8 cellular contexts compared by ENCODE assay signal in the genomic region with DNA sequence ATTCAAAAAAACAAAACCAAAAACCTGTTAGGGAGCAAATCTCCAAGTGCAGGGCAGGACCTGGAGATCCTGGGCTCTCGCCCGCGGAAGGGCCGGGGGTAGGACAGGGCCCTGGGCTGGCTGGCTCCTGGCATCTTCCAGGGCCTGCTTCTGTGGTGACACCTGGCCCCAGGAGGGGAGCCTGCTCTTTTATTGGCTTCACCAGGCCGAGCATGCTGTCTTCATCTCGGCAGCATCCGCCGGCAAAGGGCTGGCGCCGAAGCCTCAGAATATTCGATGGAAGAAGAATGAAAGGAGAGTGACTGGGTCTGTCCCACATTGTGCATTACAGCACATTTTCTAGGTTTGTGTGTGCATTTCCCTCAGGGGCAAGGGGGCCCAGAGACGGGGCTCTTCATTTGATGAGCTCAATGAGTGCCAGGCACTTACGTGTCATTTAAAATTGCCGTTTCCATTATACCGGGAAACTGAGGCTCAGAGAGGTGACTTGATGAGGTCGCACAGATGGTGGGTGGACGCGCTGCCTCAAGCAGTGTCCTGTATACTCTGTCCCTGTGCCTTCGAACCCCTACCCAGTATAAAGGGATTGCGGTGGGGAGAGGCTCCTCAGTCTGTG.
DNase-seq lines count a peak whose midpoint lies in the region; ATAC-seq and TF ChIP-seq lines count a peak whose summit lies in the region.

No MANE protein-coding gene starts in this region.

- peak overlapping the region; percentile 97 for H3K4me2 ChIP-seq in PC-3 (ENCODE audit: low read length)

- no peaks in the 10 kb centered on the region for H3K36me3 Mint-ChIP-seq in effector memory CD8-positive, alpha-beta T cell (ENCODE audit: insufficient read depth)
- no peaks in the 10 kb centered on the region for H3K36me3 Mint-ChIP-seq in naive thymus-derived CD8-positive, alpha-beta T cell

- H3K27me3 ChIP-seq in PC-3 (ENCODE audit: low read length), result no peaks in the 10 kb centered on the region

- H3K9ac ChIP-seq in PC-3 (ENCODE audit: low read length), result peak overlapping the region; percentile 94

- H3K9me3 Mint-ChIP-seq in effector memory CD8-positive, alpha-beta T cell, result no peaks in the 10 kb centered on the region
- no peaks in the 10 kb centered on the region for H3K9me3 Mint-ChIP-seq in naive thymus-derived CD8-positive, alpha-beta T cell

- CTCF ChIA-PET in PC-3 (lab: Charles Lee), result interaction anchor here (1.7 kb wide), 1 partner anchor 99 kb away, joined by 5 read pairs; no protein-coding TSS in a partner anchor

- H3F3A ChIP-seq in PC-3 (ENCODE audit: low read length, unreplicated experiment), result no peaks in the 10 kb centered on the region

- DNase-seq in PC-3 (no peak), mesenteric fat pad (ENCODE audit: low spot score) (no peak), CD1c-positive myeloid dendritic cell (ENCODE audit: extremely low spot score) (no peak), SW 1271 (lab: John Stamatoyannopoulos, UW) (no peak)
- DNase-seq in effector memory CD8-positive, alpha-beta T cell, result no peak
- DNase-seq in naive thymus-derived CD8-positive, alpha-beta T cell, result peak in 2 of 10 donors; percentile 2 to 8

- H3K27ac ChIP-seq in PC-3 (ENCODE audit: low read length), result peak overlapping the region; percentile 84

- intact Hi-C loops in PC-3 (cut with micrococcal nuclease), result loop anchor here (5.0 kb wide), 1 partner anchor 69 kb away; a partner anchor contains a TSS

- POLR2A ChIA-PET in PC-3 (lab: Charles Lee; ENCODE audit: unreplicated experiment), result interaction anchor here (0.6 to 2.3 kb wide), 4 partner anchors 20 to 165 kb away, joined by 4 to 34 read pairs (median 8); a partner anchor contains a TSS
- POLR2A ChIA-PET in naive thymus-derived CD8-positive, alpha-beta T cell (lab: Charles Lee), result interaction anchor here (0.6 to 3.2 kb wide), 5 partner anchors 10 to 1345 kb away, joined by 5 to 54 read pairs (median 13); a partner anchor contains a TSS

- no peak for TF ChIP-seq CTCF in PC-3 (conservative IDR thresholded peaks at IDR 0.05; ENCODE audit: low read depth, low read length)

- H3K9me2 ChIP-seq in PC-3 (replicated peaks; ENCODE audit: low read length), result no peaks in the 10 kb centered on the region

- H3K36me3 ChIP-seq in PC-3 (ENCODE audit: low read depth, low read length), result no peaks in the 10 kb centered on the region

- TSS peak; percentile 86 for BruUV-seq in PC-3 (replicated peaks; lab: Mats Ljungman, UMichigan)

- H3K9me3 ChIP-seq in PC-3 (ENCODE audit: low read length), result no peaks in the 10 kb centered on the region

- H3K27me3 Mint-ChIP-seq in effector memory CD8-positive, alpha-beta T cell, result no peaks in the 10 kb centered on the region
- H3K27me3 Mint-ChIP-seq in naive thymus-derived CD8-positive, alpha-beta T cell, result no peaks in the 10 kb centered on the region

- H3K4me3 ChIP-seq in GM08714 (ENCODE audit: low read length) (peak overlapping the region; percentile 50), PC-3 (ENCODE audit: low read length) (peak overlapping the region; percentile 76)

- no peaks in the 10 kb centered on the region for H4K20me1 ChIP-seq in PC-3 (ENCODE audit: low read length)

- H3K27ac Mint-ChIP-seq in effector memory CD8-positive, alpha-beta T cell, result peak overlapping the region; percentile 81 to 90
- H3K27ac Mint-ChIP-seq in naive thymus-derived CD8-positive, alpha-beta T cell, result peak overlapping the region; percentile 47 to 95 (median 69)

- peaks cover 9 to 16% of the 10 kb centered on the region in 2 donors for H3K4me1 Mint-ChIP-seq in effector memory CD8-positive, alpha-beta T cell (ENCODE audit: low read depth in 2 of 2)
- H3K4me1 Mint-ChIP-seq in naive thymus-derived CD8-positive, alpha-beta T cell, result peaks cover 4 to 24% (median 19%) of the 10 kb centered on the region in 4 donors

- H3K4me1 ChIP-seq in PC-3 (ENCODE audit: insufficient read depth, low read length), result peaks cover 12% of the 10 kb centered on the region

- H3K4me3 Mint-ChIP-seq in effector memory CD8-positive, alpha-beta T cell, result peak overlapping the region; percentile 87 to 89
- peak overlapping the region; percentile 77 to 96 (median 90) for H3K4me3 Mint-ChIP-seq in naive thymus-derived CD8-positive, alpha-beta T cell

- H3K79me2 ChIP-seq in PC-3 (ENCODE audit: low read length), result no peaks in the 10 kb centered on the region

- ATAC-seq in PC-3, result no peak
- ATAC-seq in effector memory CD8-positive, alpha-beta T cell (replicated peaks), result no peak
- ATAC-seq in naive thymus-derived CD8-positive, alpha-beta T cell, result no peak
- no peak for ATAC-seq in GM19467 (IDR thresholded peaks at IDR 0.05; ENCODE audit: unreplicated experiment)

- peak overlapping the region; percentile 80 for H2AFZ ChIP-seq in PC-3 (ENCODE audit: low read length)
